Comparison of ENCODE assay signal across 10 cellular contexts in the genomic region with DNA sequence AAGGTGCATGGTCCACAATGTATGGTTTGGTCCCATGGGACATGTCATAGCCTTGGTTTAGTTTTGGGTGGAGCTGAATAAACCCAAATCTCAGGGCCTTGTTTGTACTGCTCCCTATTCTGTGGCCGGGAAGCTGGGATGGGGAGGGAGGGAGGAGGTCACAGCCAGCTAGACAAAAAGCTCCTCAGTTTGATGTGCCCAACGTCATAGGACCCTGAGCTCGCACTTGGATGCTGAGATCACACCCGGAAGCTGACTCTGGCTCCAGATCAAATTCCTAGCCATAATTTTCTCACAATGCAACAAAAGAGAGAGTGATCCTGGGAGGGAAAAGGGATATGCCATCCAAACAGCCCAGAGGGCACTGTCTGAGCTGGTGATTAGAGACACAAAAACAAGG. TPM values are rescaled to one million over a fixed set of nuclear protein-coding genes. Genes with fewer than 3 reads are reported as not detected.
DNase-seq lines count a peak whose midpoint lies in the region; ATAC-seq, FAIRE-seq and TF ChIP-seq lines count a peak whose summit lies in the region.
"Had no signal": no experiment of that assay in that cellular context is flagged by ENCODE, and none has a peak within 500 bp of the region (broad histone marks: within the 10 kb centered on the region; RNA-seq: fewer than 3 reads in every experiment).

No MANE protein-coding gene starts in this region.

- TF ChIP-seq POLR2A in esophagus squamous epithelium (IDR thresholded peaks at IDR 0.05) (peak in 2 of 4 donors; percentile 25 to 26), GM12891 (IDR thresholded peaks at IDR 0.05; ENCODE audit: low read depth, low read length) (no peak)

- intact Hi-C loops in esophagus squamous epithelium (cut with DNase I) (no loop called here), mucosa of descending colon (cut with DNase I, micrococcal nuclease) (no loop called here)

- no peak for ATAC-seq in mucosa of descending colon
- ATAC-seq in GM21360 (IDR thresholded peaks at IDR 0.05; ENCODE audit: unreplicated experiment): no peak

- peaks cover 12 to 70% (median 25%) of the 10 kb centered on the region in 3 donors for H3K4me1 ChIP-seq in esophagus squamous epithelium
- peaks cover 5% of the 10 kb centered on the region for H3K4me1 ChIP-seq in mucosa of descending colon (ENCODE audit: low read depth)

- DNase-seq in NCI-H774 (lab: John Stamatoyannopoulos, UW) (peak; percentile 22), esophagus squamous epithelium (lab: John Stamatoyannopoulos, UW) (no peak), mucosa of descending colon (peak in 2 of 3 donors; percentile 24 to 40), ureter (ENCODE audit: low spot score) (peak; percentile 69), GM12891 (ENCODE audit: insufficient read length, low spot score) (no peak), NCI-H446 (lab: John Stamatoyannopoulos, UW) (no peak)
- no peak for DNase-seq in stimulated activated CD4-positive, alpha-beta T cell treated with anti-CD3 and anti-CD28 coated beads, Interleukin-15, amount 100 ng/mL, for 24 hours
- DNase-seq: glutamatergic neuron had no signal

- TF ChIP-seq CTCF in esophagus squamous epithelium (IDR thresholded peaks at IDR 0.05) (no peak), mucosa of descending colon (IDR thresholded peaks at IDR 0.05) (no peak)

- no peaks in the 10 kb centered on the region for H3K9me3 ChIP-seq in esophagus squamous epithelium
- H3K9me3 ChIP-seq in mucosa of descending colon: no peaks in the 10 kb centered on the region

- WGBS in esophagus squamous epithelium, 2 donors: 27 to 48% methylated on average over 4 of the region's 4 CpGs

- peaks cover 0 to 16% (median 0%) of the 10 kb centered on the region in 4 donors for H3K27me3 ChIP-seq in esophagus squamous epithelium

- FAIRE-seq in GM12891 (lab: Jason Lieb, UNC): no peak

- H3K27ac ChIP-seq in esophagus squamous epithelium: peak overlapping the region; percentile 80 to 96 (median 94)

- H3K4me3 ChIP-seq in esophagus squamous epithelium (peak overlapping the region; percentile 27 to 68 (median 50)), mucosa of descending colon (no peak overlapping the region)

- H3K36me3 ChIP-seq in esophagus squamous epithelium: no peaks in the 10 kb centered on the region
- no peaks in the 10 kb centered on the region for H3K36me3 ChIP-seq in mucosa of descending colon (ENCODE audit: low read depth)

TF ChIP-seq in GM12891, 5 proteins besides CTCF, POLR2A, EP300 and RAD21:
- TF ChIP-seq POU2F2 (IDR thresholded peaks at IDR 0.05; ENCODE audit: low read depth, low read length) (no peak), TAF1 (IDR thresholded peaks at IDR 0.05; ENCODE audit: low read depth, low read length) (no peak), SPI1 (IDR thresholded peaks at IDR 0.05; ENCODE audit: low read depth, low read length) (no peak), POLR2AphosphoS5 (IDR thresholded peaks at IDR 0.05; ENCODE audit: low read depth, low read length) (no peak), PAX5 (IDR thresholded peaks at IDR 0.05; ENCODE audit: insufficient read depth, low read length, severe bottlenecking) (no peak)

RNA-seq across cellular contexts. Expression of gene HSPB2, which starts 1.5 kb away (rescaled TPM):
- total RNA-seq in esophagus squamous epithelium: under 1 TPM in 1 of 4 donors, not detected in 3; 0.19 TPM
- 1 to 10 TPM in 2 of 3 donors, not detected in 1; 1.4 to 4.8 TPM for total RNA-seq in mucosa of descending colon
- 0.83 TPM for total RNA-seq in ureter
- polyA plus RNA-seq in GM12891 (2012; ENCODE audit: low read depth, missing spikeins): not detected
- total RNA-seq: activated CD8-positive, alpha-beta memory T cell treated with anti-CD3 and anti-CD28 coated beads for 36 hours had no signal

RNA-seq across cellular contexts. Expression of gene CRYAB, which starts 2.4 kb away (rescaled TPM):
- total RNA-seq in esophagus squamous epithelium (10 to 100 TPM; 22.9 to 85.0 (median 45.2) TPM), mucosa of descending colon (100 to 1,000 TPM in 1 of 3 donors, 10 to 100 TPM in 2; 13.8 to 331 (median 30.7) TPM), ureter (106 TPM)
- polyA plus RNA-seq in GM12891 (2012; ENCODE audit: low read depth, missing spikeins): not detected
- total RNA-seq: activated CD8-positive, alpha-beta memory T cell treated with anti-CD3 and anti-CD28 coated beads for 36 hours had no signal

RNA-seq across cellular contexts. Expression of gene C11orf52, which starts 4.7 kb away (rescaled TPM):
- total RNA-seq in esophagus squamous epithelium: 10 to 100 TPM in 1 of 4 donors, 1 to 10 TPM in 3; 2.4 to 10.2 (median 3.7) TPM
- 10 to 100 TPM in 1 of 3 donors, 1 to 10 TPM in 2; 3.2 to 12.8 (median 7.7) TPM for total RNA-seq in mucosa of descending colon
- total RNA-seq in ureter: 8.5 TPM
- polyA plus RNA-seq in GM12891 (2012; ENCODE audit: low read depth, missing spikeins): not detected
- total RNA-seq: activated CD8-positive, alpha-beta memory T cell treated with anti-CD3 and anti-CD28 coated beads for 36 hours had no signal

RNA-seq across cellular contexts. Expression of gene DIXDC1, which starts 23.1 kb away (rescaled TPM):
- 10 to 100 TPM in 2 of 4 donors, 1 to 10 TPM in 2; 2.8 to 26.1 (median 9.2) TPM for total RNA-seq in esophagus squamous epithelium
- 10 to 100 TPM; 11.1 to 61.8 (median 11.7) TPM for total RNA-seq in mucosa of descending colon
- 24.7 TPM for total RNA-seq in ureter
- polyA plus RNA-seq in GM12891 (2012; ENCODE audit: low read depth, missing spikeins): 0.35 TPM

RNA-seq across cellular contexts. Expression of gene CFAP68, which starts 34.7 kb away (rescaled TPM):
- 10 to 100 TPM; 12.7 to 28.8 (median 17.7) TPM for total RNA-seq in esophagus squamous epithelium
- total RNA-seq in mucosa of descending colon: 10 to 100 TPM; 12.2 to 26.4 (median 19.1) TPM
- 50.9 TPM for total RNA-seq in ureter
- 100 TPM for polyA plus RNA-seq in GM12891 (2012; ENCODE audit: low read depth, missing spikeins)

Comparison
In these comparisons a context has a peak if more than half of its experiments do, and no peak if none do; other contexts are left out.
1. DNase-seq: peak in NCI-H774 (single experiment), mucosa of descending colon (2 of 3) and ureter (single experiment); none in esophagus squamous epithelium (single experiment), stimulated activated CD4-positive, alpha-beta T cell treated with anti-CD3 and anti-CD28 coated beads, Interleukin-15, amount 100 ng/mL, for 24 hours (single experiment), GM12891 (single experiment) and NCI-H446 (0 of 2).